ENCODE assay signal across 1 cellular context in genomic region chr11:35292290-35292689, GRCh38.
TF ChIP-seq lines count a peak whose summit lies in the region.

No MANE protein-coding gene starts in this region.

TF ChIP-seq in GM23338, 12 proteins besides CTCF, POLR2A, EP300 and RAD21 (continued from another document):
- TF ChIP-seq REST (IDR thresholded peaks at IDR 0.05; ENCODE audit: unreplicated experiment) (no peak), EZH2phosphoT487 (IDR thresholded peaks at IDR 0.05; ENCODE audit: unreplicated experiment) (no peak)
